In the genomic region with DNA sequence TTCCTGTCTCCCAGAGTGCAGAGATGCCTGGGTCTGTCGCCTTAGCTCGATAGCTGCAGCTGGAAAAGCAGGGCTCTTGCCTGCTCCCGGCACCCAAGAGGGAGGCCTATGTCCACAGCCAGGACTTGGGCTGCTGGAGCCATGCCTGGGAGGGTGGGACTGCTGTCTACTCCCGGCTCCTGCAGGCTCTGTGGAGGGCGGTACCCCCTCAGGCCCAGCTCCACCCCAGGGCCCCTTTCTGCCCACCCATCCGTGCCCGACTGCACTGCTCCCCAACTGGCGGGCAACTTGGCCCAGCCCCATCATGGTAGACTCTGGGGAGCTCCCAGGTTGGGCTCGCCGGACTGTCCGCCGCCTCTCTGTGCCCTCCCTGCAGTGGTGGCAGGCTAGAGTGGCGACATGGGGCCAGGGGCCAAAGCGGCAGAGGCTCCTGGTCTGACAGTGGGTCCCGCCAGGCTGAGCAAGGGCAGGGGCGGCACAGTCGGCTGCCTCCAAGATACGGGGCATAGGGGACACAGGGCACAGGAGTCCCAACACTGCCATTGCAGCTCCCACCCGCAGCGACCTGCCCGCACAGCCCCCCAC, we compare ENCODE assay signal across 17 cellular contexts.
DNase-seq lines count a peak whose midpoint lies in the region; ATAC-seq, FAIRE-seq and TF ChIP-seq lines count a peak whose summit lies in the region.
"Had no signal": no experiment of that assay in that cellular context is flagged by ENCODE, and none has a peak within 500 bp of the region (broad histone marks: within the 10 kb centered on the region; RNA-seq: fewer than 3 reads in every experiment).

No MANE protein-coding gene starts in this region.

- no peak overlapping the region for H3K4me2 ChIP-seq in HepG2 (ENCODE audit: low read depth, low read length)
- H3K4me2 ChIP-seq: BLaER1 treated with 17β-estradiol and CSF1 and Interleukin-3, amounts not matched to agents 10 nM and 100 nM had no signal

- H3K9me3 ChIP-seq in kidney (ENCODE audit: control insufficient read depth in 1 of 2, low read length in 2 of 2) (no peaks in the 10 kb centered on the region), aorta (ENCODE audit: control insufficient read depth, low read length) (no peaks in the 10 kb centered on the region), heart right ventricle (peaks cover 0 to 24% (median 0%) of the 10 kb centered on the region in 11 donors), HepG2 (ENCODE audit: low read length) (peaks cover 72% of the 10 kb centered on the region)
- H3K9me3 ChIP-seq: HAP-1 had no signal

- peak; percentile 1 for DNase-seq in H7
- peak; percentile 76 for DNase-seq in kidney
- no peak for DNase-seq in sciatic nerve (ENCODE audit: low spot score)
- no peak for DNase-seq in aorta
- DNase-seq in heart right ventricle = no peak
- no peak for DNase-seq in HepG2 (ENCODE audit: low spot score)
- DNase-seq in NCI-H1105 treated with DMSO at 0.1 percent for 48 hours (lab: John Stamatoyannopoulos, UW) = no peak
- DNase-seq: Caco-2; CD4-positive, CD25-positive, alpha-beta regulatory T cell; CD8-positive, alpha-beta memory T cell had no signal

- H3K27ac ChIP-seq in kidney (ENCODE audit: low read depth in 2 of 2, low read length in 2 of 2) = no peak overlapping the region
- no peak overlapping the region for H3K27ac ChIP-seq in aorta (ENCODE audit: low read depth in 1 of 2, low read length in 2 of 2)
- H3K27ac ChIP-seq in heart right ventricle = no peak overlapping the region
- no peak overlapping the region for H3K27ac ChIP-seq in HepG2 (ENCODE audit: extremely low read length, insufficient read depth, low read length)
- H3K27ac ChIP-seq: BLaER1 treated with 17β-estradiol and CSF1 and Interleukin-3, amounts not matched to agents 10 nM and 100 nM had no signal

- intact Hi-C loops in kidney (cut with DNase I) (no loop called here), sciatic nerve (cut with DNase I) (no loop called here), aorta (cut with DNase I) (no loop called here), heart right ventricle (cut with DNase I) (no loop called here), HepG2 (cut with micrococcal nuclease; ENCODE audit: unreplicated experiment) (no loop called here)

- CTCF ChIA-PET in HepG2 (lab: Yijun Ruan, JAX; ENCODE audit: low intra/inter-chr PET ratio, low total read pairs) = no interaction called here

- TF ChIP-seq CTCF in kidney (IDR thresholded peaks at IDR 0.05; ENCODE audit: borderline replicate concordance, extremely low read depth, insufficient read depth) (no peak), heart right ventricle (IDR thresholded peaks at IDR 0.05) (no peak), HepG2 (CRISPR knock-in tag; IDR thresholded peaks at IDR 0.05) (no peak)

- BruUV-seq in HepG2 (replicated peaks; lab: Mats Ljungman, UMichigan) = no TSS peak

- 91 to 93% methylated on average over 19 to 21 of the region's 21 CpGs for WGBS in aorta, 2 donors
- WGBS in heart right ventricle, 2 donors = 91 to 92% methylated on average over 20 to 21 of the region's 21 CpGs
- 3% methylated on average over 8 of the region's 21 CpGs for WGBS in HepG2 (ENCODE audit: low lambda C conversion rate)

- POLR2A ChIA-PET in HepG2 (lab: Yijun Ruan, JAX) = no interaction called here

- H2AFZ ChIP-seq in HepG2 (ENCODE audit: low read length) = no peak overlapping the region

- H3K4me1 ChIP-seq in kidney (ENCODE audit: control insufficient read depth in 1 of 2, insufficient read depth in 1 of 2, low read depth in 1 of 2, low read length in 2 of 2) (no peaks in the 10 kb centered on the region), aorta (ENCODE audit: control insufficient read depth in 1 of 2, insufficient read depth in 2 of 2, low read length in 2 of 2) (no peaks in the 10 kb centered on the region), heart right ventricle (no peaks in the 10 kb centered on the region), HepG2 (ENCODE audit: insufficient read depth, low read length) (no peaks in the 10 kb centered on the region)
- H3K4me1 ChIP-seq: BLaER1 treated with 17β-estradiol and CSF1 and Interleukin-3, amounts not matched to agents 10 nM and 100 nM; Caco-2; HAP-1 had no signal

- H3K36me3 ChIP-seq in H7 (replicated peaks; ENCODE audit: control insufficient read depth, insufficient read depth, low read length) (no peaks in the 10 kb centered on the region), kidney (ENCODE audit: control insufficient read depth in 1 of 2, insufficient read depth in 2 of 2, low read length in 2 of 2) (no peaks in the 10 kb centered on the region), aorta (ENCODE audit: control insufficient read depth in 1 of 2, insufficient read depth in 2 of 2, low read length in 1 of 2) (no peaks in the 10 kb centered on the region), heart right ventricle (no peaks in the 10 kb centered on the region), HepG2 (replicated peaks in 1 of 2; ENCODE audit: control insufficient read depth in 1 of 2, insufficient read depth in 2 of 2, low read length in 2 of 2) (no peaks in the 10 kb centered on the region)
- H3K36me3 ChIP-seq: BLaER1 treated with 17β-estradiol and CSF1 and Interleukin-3, amounts not matched to agents 10 nM and 100 nM; HAP-1 had no signal

- TF ChIP-seq RAD21 in HepG2 (CRISPR knock-in tag; IDR thresholded peaks at IDR 0.05) = no peak

- TF ChIP-seq EP300 in HepG2 (IDR thresholded peaks at IDR 0.05; ENCODE audit: low read depth in 2 of 2, low read length in 2 of 2) = no peak
- no peak for TF ChIP-seq EP300 in HepG2 (CRISPR knock-in tag; IDR thresholded peaks at IDR 0.05; ENCODE audit: borderline replicate concordance)

- H3K9ac ChIP-seq in kidney (ENCODE audit: low read length in 2 of 2) (no peak overlapping the region), HepG2 (ENCODE audit: insufficient read depth, low read depth, low read length) (no peak overlapping the region)
- H3K9ac ChIP-seq: BLaER1 treated with 17β-estradiol and CSF1 and Interleukin-3, amounts not matched to agents 10 nM and 100 nM had no signal

- FAIRE-seq in kidney (lab: Jason Lieb, UNC) = no peak
- no peak for FAIRE-seq in HepG2 (lab: Jason Lieb, UNC)
- FAIRE-seq: D721Med, G401.6, GM12891, GM19239, H1 had no signal

- no peaks in the 10 kb centered on the region for H4K20me1 ChIP-seq in HepG2 (ENCODE audit: insufficient read depth, low read length)
- H4K20me1 ChIP-seq: BLaER1 treated with 17β-estradiol and CSF1 and Interleukin-3, amounts not matched to agents 10 nM and 100 nM had no signal

- H3K4me3 ChIP-seq in H7 (ENCODE audit: insufficient read depth, low read depth, low read length) (no peak overlapping the region), kidney (ENCODE audit: low read length in 2 of 2) (no peak overlapping the region), aorta (ENCODE audit: low read length in 2 of 2) (no peak overlapping the region), heart right ventricle (no peak overlapping the region), HepG2 (replicated peaks in 1 of 3; ENCODE audit: insufficient read depth in 1 of 3, low read depth in 2 of 3, low read length in 3 of 3) (no peak overlapping the region)
- H3K4me3 ChIP-seq: BLaER1 treated with 17β-estradiol and CSF1 and Interleukin-3, amounts not matched to agents 10 nM and 100 nM; HAP-1 had no signal

- in situ Hi-C loops in HepG2 (cut with HindIII; ENCODE audit: extremely low pct_ligation_motif_present, low pct_unique_long_range_greater_than_20kb) = no loop called here

- no peaks in the 10 kb centered on the region for H3K27me3 ChIP-seq in H7 (ENCODE audit: control insufficient read depth, insufficient read depth, low read length)
- H3K27me3 ChIP-seq in aorta (ENCODE audit: control insufficient read depth in 1 of 2, insufficient read depth in 2 of 2, low read length in 1 of 2) = no peaks in the 10 kb centered on the region
- H3K27me3 ChIP-seq in heart right ventricle = no peaks in the 10 kb centered on the region
- no peaks in the 10 kb centered on the region for H3K27me3 ChIP-seq in HepG2 (ENCODE audit: control insufficient read depth in 1 of 2, insufficient read depth in 2 of 2, low read length in 2 of 2)
- H3K27me3 ChIP-seq: BLaER1 treated with 17β-estradiol and CSF1 and Interleukin-3, amounts not matched to agents 10 nM and 100 nM had no signal

- no peak for TF ChIP-seq POLR2A in HepG2 (IDR thresholded peaks at IDR 0.05; ENCODE audit: insufficient read depth in 1 of 2, low read depth in 2 of 2, low read length in 2 of 2)

- H3K79me2 ChIP-seq in HepG2 (ENCODE audit: insufficient read depth, low read length) = no peaks in the 10 kb centered on the region

- peak; percentile 10 for ATAC-seq in sciatic nerve
- peak; percentile 30 for ATAC-seq in aorta (ENCODE audit: low FRiP score)
- ATAC-seq in heart right ventricle = no peak
- ATAC-seq in HepG2 = no peak; the same call in 2 of the 3 replicates

TF ChIP-seq in HepG2, 621 proteins besides CTCF, POLR2A, EP300 and RAD21 (continues in another document):
- TF ChIP-seq, protein P1, sequence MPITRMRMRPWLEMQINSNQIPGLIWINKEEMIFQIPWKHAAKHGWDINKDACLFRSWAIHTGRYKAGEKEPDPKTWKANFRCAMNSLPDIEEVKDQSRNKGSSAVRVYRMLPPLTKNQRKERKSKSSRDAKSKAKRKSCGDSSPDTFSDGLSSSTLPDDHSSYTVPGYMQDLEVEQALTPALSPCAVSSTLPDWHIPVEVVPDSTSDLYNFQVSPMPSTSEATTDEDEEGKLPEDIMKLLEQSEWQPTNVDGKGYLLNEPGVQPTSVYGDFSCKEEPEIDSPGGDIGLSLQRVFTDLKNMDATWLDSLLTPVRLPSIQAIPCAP (CRISPR knock-in tag; IDR thresholded peaks at IDR 0.05; ENCODE audit: low read depth) = no peak
- no peak for TF ChIP-seq ZNF33B (CRISPR knock-in tag; IDR thresholded peaks at IDR 0.05)
- no peak for TF ChIP-seq ZNF773 (CRISPR knock-in tag; IDR thresholded peaks at IDR 0.05; ENCODE audit: borderline replicate concordance)
- TF ChIP-seq SIN3A (IDR thresholded peaks at IDR 0.05; ENCODE audit: borderline replicate concordance, low read depth, low read length) = no peak
- TF ChIP-seq SRSF9 (IDR thresholded peaks at IDR 0.05; ENCODE audit: borderline replicate concordance, insufficient read depth, low read depth, low read length, poor library complexity, severe bottlenecking) = no peak
- TF ChIP-seq ZSCAN12 (CRISPR knock-in tag; IDR thresholded peaks at IDR 0.05) = no peak
- TF ChIP-seq ZNF260 (CRISPR knock-in tag; IDR thresholded peaks at IDR 0.05; ENCODE audit: borderline replicate concordance, low read depth) = no peak

Comparison
In these comparisons a context has a peak if more than half of its experiments do, and no peak if none do; other contexts are left out.
1. DNase-seq: peak in H7 (single experiment) and kidney (single experiment); none in sciatic nerve (single experiment), aorta (0 of 2), heart right ventricle (0 of 2), HepG2 (single experiment) and NCI-H1105 treated with DMSO at 0.1 percent for 48 hours (single experiment).
2. ATAC-seq: peak in sciatic nerve (single experiment) and aorta (single experiment); none in heart right ventricle (0 of 8) and HepG2 (single experiment).